31 cellular contexts compared by ENCODE assay signal in the genomic region with DNA sequence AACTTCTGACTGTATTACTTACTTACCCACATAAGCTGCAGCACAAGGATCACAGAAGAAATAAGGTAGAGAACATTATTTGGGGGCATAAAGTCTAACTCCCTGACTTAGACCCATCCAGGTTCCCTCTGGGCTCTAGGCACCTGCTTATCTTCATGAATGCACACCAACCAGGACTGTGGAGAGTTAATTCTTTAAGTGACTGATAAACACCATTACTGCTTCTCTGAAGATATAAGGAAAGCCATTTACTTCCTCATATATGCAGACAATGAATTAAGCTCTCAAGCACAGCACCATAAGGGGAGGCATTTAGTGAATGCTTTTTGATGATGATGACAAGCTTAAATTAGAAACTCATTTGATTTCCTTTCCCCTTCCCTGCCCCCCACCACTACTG. TPM values are rescaled to one million over a fixed set of nuclear protein-coding genes. Genes with fewer than 3 reads are reported as not detected.
"Had no signal": no experiment of that assay in that cellular context is flagged by ENCODE, and none has a peak within 500 bp of the region (broad histone marks: within the 10 kb centered on the region; RNA-seq: fewer than 3 reads in every experiment).

No MANE protein-coding gene starts in this region.

- H3K36me3 ChIP-seq: ovary, uterus had no signal

- H3K27me3 ChIP-seq: esophagus squamous epithelium, heart right ventricle, left lung, ovary, sigmoid colon, tibial nerve, upper lobe of right lung, uterus had no signal

- H3K27me3 Mint-ChIP-seq: naive thymus-derived CD4-positive, alpha-beta T cell; stimulated activated memory B cell treated with anti-CD40 and anti-IgM and Interleukin-4, amounts not matched to agents 10 μg/mL and 1 μg/mL and 100 μg/mL, for 72 hours had no signal

- H3K9me3 Mint-ChIP-seq: naive thymus-derived CD4-positive, alpha-beta T cell; nephron progenitor cell; stimulated activated memory B cell treated with anti-CD40 and anti-IgM and Interleukin-4, amounts not matched to agents 10 μg/mL and 1 μg/mL and 100 μg/mL, for 72 hours had no signal

- H3K4me3 ChIP-seq: coronary artery, esophagus squamous epithelium, heart right ventricle, left lung, ovary, psoas muscle, sigmoid colon, thoracic aorta, tibial nerve, upper lobe of right lung, uterus had no signal

- H3K27ac Mint-ChIP-seq: naive thymus-derived CD4-positive, alpha-beta T cell; nephron progenitor cell; stimulated activated memory B cell treated with anti-CD40 and anti-IgM and Interleukin-4, amounts not matched to agents 10 μg/mL and 1 μg/mL and 100 μg/mL, for 72 hours had no signal

- DNase-seq: dermis blood vessel endothelial cell; effector memory CD4-positive, alpha-beta T cell; esophagus squamous epithelium; foreskin melanocyte; glutamatergic neuron; heart right ventricle; hippocampal formation; left cardiac atrium; left lung; mesenchymal stem cell; midbrain; naive thymus-derived CD4-positive, alpha-beta T cell; nephron progenitor cell; nucleus accumbens; ovary; posterior cingulate gyrus; psoas muscle; right cardiac atrium; sigmoid colon; stimulated activated CD4-positive, alpha-beta T cell treated with anti-CD3 and anti-CD28 coated beads, Interleukin-2, amount 100 ng/mL, for 24 hours; stimulated activated CD4-positive, alpha-beta T cell treated with anti-CD3 and anti-CD28 coated beads, Interleukin-4, amount 100 ng/mL, for 4 hours; stimulated activated naive CD8-positive, alpha-beta T cell treated with anti-CD3 and anti-CD28 coated beads, Interleukin-15, Interleukin-2, amounts not matched to agents 100 U/mL and 50 U/mL, for 24 hours; upper lobe of right lung; uterus had no signal

- H3K4me3 Mint-ChIP-seq: naive thymus-derived CD4-positive, alpha-beta T cell; nephron progenitor cell; stimulated activated memory B cell treated with anti-CD40 and anti-IgM and Interleukin-4, amounts not matched to agents 10 μg/mL and 1 μg/mL and 100 μg/mL, for 72 hours had no signal

- H3K4me1 ChIP-seq: esophagus squamous epithelium, heart right ventricle, left lung, psoas muscle, sigmoid colon, tibial nerve, upper lobe of right lung, uterus had no signal

- H3K4me1 Mint-ChIP-seq: nephron progenitor cell; stimulated activated memory B cell treated with anti-CD40 and anti-IgM and Interleukin-4, amounts not matched to agents 10 μg/mL and 1 μg/mL and 100 μg/mL, for 72 hours had no signal

- H3K9me3 ChIP-seq: esophagus squamous epithelium, heart right ventricle, left lung, ovary, psoas muscle, sigmoid colon, thoracic aorta, tibial nerve, upper lobe of right lung, uterus had no signal

- H3K27ac ChIP-seq: coronary artery, esophagus squamous epithelium, heart right ventricle, left lung, ovary, psoas muscle, sigmoid colon, thoracic aorta, tibial nerve, upper lobe of right lung, uterus had no signal

RNA-seq across cellular contexts. Expression of a gene that starts 33.1 kb away (rescaled TPM):
- total RNA-seq: dermis blood vessel endothelial cell, epithelial cell of proximal tubule, esophagus squamous epithelium, left cardiac atrium, left lung, mucosa of gallbladder, ovary, renal cortical epithelial cell, right cardiac atrium, sigmoid colon, tibial nerve, upper lobe of right lung, uterus had no signal
